In the genomic region with DNA sequence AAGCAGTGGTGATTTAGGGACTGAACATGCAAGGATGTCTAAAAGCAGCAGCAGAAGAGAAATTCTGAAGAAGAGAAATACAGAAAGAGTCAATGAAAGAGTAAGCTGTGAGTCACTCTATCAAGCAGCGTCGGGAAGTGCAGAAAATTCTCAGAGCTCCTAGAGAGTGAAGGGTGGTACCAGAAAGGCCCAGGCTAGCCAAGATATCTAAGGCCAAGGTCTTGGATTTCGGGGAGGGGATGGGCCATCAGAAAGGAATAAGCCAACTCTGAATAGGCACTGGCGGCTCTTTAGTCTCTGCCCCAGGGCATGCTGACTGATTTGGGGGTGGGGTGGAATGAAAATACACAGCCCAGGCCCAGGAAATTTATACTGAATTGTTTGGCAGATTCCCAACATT, we compare ENCODE assay signal across 12 cellular contexts.
A peak's percentile ranks its signal among the peaks of the same experiment; 100 is the strongest.
DNase-seq lines count a peak whose midpoint lies in the region; ATAC-seq and TF ChIP-seq lines count a peak whose summit lies in the region.
"Had no signal": no experiment of that assay in that cellular context is flagged by ENCODE, and none has a peak within 500 bp of the region (broad histone marks: within the 10 kb centered on the region; RNA-seq: fewer than 3 reads in every experiment).

No MANE protein-coding gene starts in this region.

- DNase-seq in SK-N-SH (no peak), RPMI7951 (ENCODE audit: low read depth) (peak; percentile 19), fibroblast of the aortic adventitia (ENCODE audit: low read depth) (peak; percentile 32), aorta (no peak)
- DNase-seq in NK-92 treated with Interleukin-12 subunit alpha and Interleukin-12 subunit beta, amount 100 ng/mL, for 24 hours (lab: John Stamatoyannopoulos, UW): no peak
- no peak for DNase-seq in activated naive CD8-positive, alpha-beta T cell treated with anti-CD3 and anti-CD28 coated beads, Interleukin-2, amount 50 U/mL, for 24 hours
- DNase-seq: activated gamma-delta T cell; Calu3; left ventricle myocardium inferior; naive thymus-derived CD4-positive, alpha-beta T cell had no signal

- no peaks in the 10 kb centered on the region for H3K4me1 Mint-ChIP-seq in activated naive CD8-positive, alpha-beta T cell treated with anti-CD3 and anti-CD28 coated beads, Interleukin-2, amount 50 U/mL, for 24 hours

- H2AFZ ChIP-seq in SK-N-SH (ENCODE audit: low read depth): no peak overlapping the region

- no peak for TF ChIP-seq EP300 in SK-N-SH (IDR thresholded peaks at IDR 0.05; ENCODE audit: borderline replicate concordance in 1 of 2, low read depth in 1 of 2, low read length in 1 of 2)

- H3K9me3 Mint-ChIP-seq in activated naive CD8-positive, alpha-beta T cell treated with anti-CD3 and anti-CD28 coated beads, Interleukin-2, amount 50 U/mL, for 24 hours: no peaks in the 10 kb centered on the region
- H3K9me3 Mint-ChIP-seq: naive thymus-derived CD4-positive, alpha-beta T cell had no signal

- WGBS in SK-N-SH (ENCODE audit: low lambda C conversion rate): 62% methylated on average over 4 of the region's 4 CpGs
- 11 to 15% methylated on average over 4 of the region's 4 CpGs for WGBS in aorta, 2 donors

- peaks cover 4% of the 10 kb centered on the region for H3K27me3 Mint-ChIP-seq in activated naive CD8-positive, alpha-beta T cell treated with anti-CD3 and anti-CD28 coated beads, Interleukin-2, amount 50 U/mL, for 24 hours

- H3K4me3 Mint-ChIP-seq in activated naive CD8-positive, alpha-beta T cell treated with anti-CD3 and anti-CD28 coated beads, Interleukin-2, amount 50 U/mL, for 24 hours: no peak overlapping the region
- H3K4me3 Mint-ChIP-seq: naive thymus-derived CD4-positive, alpha-beta T cell had no signal

- H3K4me2 ChIP-seq in SK-N-SH: no peak overlapping the region

- H3K4me3 ChIP-seq in SK-N-SH (ENCODE audit: low read depth in 2 of 2, low read length in 1 of 2) (no peak overlapping the region), fibroblast of the aortic adventitia (ENCODE audit: low read depth, low read length) (no peak overlapping the region), aorta (ENCODE audit: low read length in 2 of 2) (no peak overlapping the region)
- H3K4me3 ChIP-seq: left ventricle myocardium inferior had no signal

- H3K9ac ChIP-seq in SK-N-SH: no peak overlapping the region

- ATAC-seq in SK-N-SH treated with all-trans-retinoic acid at 6 μM for 48 hours: peak; percentile 60
- ATAC-seq in aorta (ENCODE audit: low FRiP score): peak; percentile 29
- ATAC-seq in HG02759 (IDR thresholded peaks at IDR 0.05; ENCODE audit: unreplicated experiment): no peak
- no peak for ATAC-seq in activated naive CD8-positive, alpha-beta T cell treated with anti-CD3 and anti-CD28 coated beads, Interleukin-2, amount 50 U/mL, for 24 hours
- ATAC-seq: naive thymus-derived CD4-positive, alpha-beta T cell had no signal

- no peak for TF ChIP-seq RAD21 in SK-N-SH (IDR thresholded peaks at IDR 0.05; ENCODE audit: low read length)

- H3F3A ChIP-seq in SK-N-SH (replicated peaks; ENCODE audit: insufficient read depth): no peaks in the 10 kb centered on the region

- no peaks in the 10 kb centered on the region for H3K9me3 ChIP-seq in SK-N-SH
- no peaks in the 10 kb centered on the region for H3K9me3 ChIP-seq in aorta (ENCODE audit: control insufficient read depth, low read length)

- H4K20me1 ChIP-seq in SK-N-SH (ENCODE audit: insufficient read depth): no peaks in the 10 kb centered on the region

- no peak overlapping the region for H3K27ac Mint-ChIP-seq in activated naive CD8-positive, alpha-beta T cell treated with anti-CD3 and anti-CD28 coated beads, Interleukin-2, amount 50 U/mL, for 24 hours
- H3K27ac Mint-ChIP-seq: naive thymus-derived CD4-positive, alpha-beta T cell had no signal

- no peaks in the 10 kb centered on the region for H3K9me2 ChIP-seq in SK-N-SH

- no peak for TF ChIP-seq CTCF in SK-N-SH (IDR thresholded peaks at IDR 0.05)
- no peak for TF ChIP-seq CTCF in fibroblast of the aortic adventitia (IDR thresholded peaks at IDR 0.05; ENCODE audit: insufficient read depth, low read length)

- H3K79me2 ChIP-seq in SK-N-SH (ENCODE audit: insufficient read depth): no peaks in the 10 kb centered on the region

- no peaks in the 10 kb centered on the region for H3K36me3 Mint-ChIP-seq in activated naive CD8-positive, alpha-beta T cell treated with anti-CD3 and anti-CD28 coated beads, Interleukin-2, amount 50 U/mL, for 24 hours (ENCODE audit: low read depth)
- H3K36me3 Mint-ChIP-seq: naive thymus-derived CD4-positive, alpha-beta T cell had no signal

- CTCF ChIA-PET in SK-N-SH (lab: Yijun Ruan, JAX): no interaction called here

- POLR2A ChIA-PET in SK-N-SH (lab: Yijun Ruan, JAX): interaction anchor here (2.2 kb wide), 1 partner anchor 119 kb away, joined by 8 read pairs; no protein-coding TSS in a partner anchor

- H3K4me1 ChIP-seq in SK-N-SH (ENCODE audit: control insufficient read depth in 1 of 2, insufficient read depth in 2 of 2, low read depth in 1 of 2, low read length in 1 of 2): peaks cover 0 to 11% of the 10 kb centered on the region in 2 experiments; a peak in 3 of 4 replicates
- no peaks in the 10 kb centered on the region for H3K4me1 ChIP-seq in aorta (ENCODE audit: control insufficient read depth in 1 of 2, insufficient read depth in 2 of 2, low read length in 2 of 2)
- H3K4me1 ChIP-seq: left ventricle myocardium inferior had no signal

- H3K27me3 ChIP-seq in SK-N-SH (ENCODE audit: insufficient read depth) (no peaks in the 10 kb centered on the region), aorta (ENCODE audit: control insufficient read depth in 1 of 2, insufficient read depth in 2 of 2, low read length in 1 of 2) (no peaks in the 10 kb centered on the region)

- H3K36me3 ChIP-seq in SK-N-SH (replicated peaks in 1 of 2; ENCODE audit: control insufficient read depth in 1 of 2, insufficient read depth in 2 of 2, low read length in 1 of 2): no peaks in the 10 kb centered on the region
- H3K36me3 ChIP-seq in aorta (ENCODE audit: control insufficient read depth in 1 of 2, insufficient read depth in 2 of 2, low read length in 1 of 2): no peaks in the 10 kb centered on the region
- H3K36me3 ChIP-seq: left ventricle myocardium inferior had no signal

- intact Hi-C loops in aorta (cut with DNase I): no loop called here

- peak overlapping the region in 1 of 2 experiments; percentile 77; a peak in 2 of 4 replicates for H3K27ac ChIP-seq in SK-N-SH (ENCODE audit: low read depth in 2 of 2, low read length in 1 of 2)
- H3K27ac ChIP-seq in aorta (ENCODE audit: low read depth in 1 of 2, low read length in 2 of 2): no peak overlapping the region
- H3K27ac ChIP-seq: left ventricle myocardium inferior had no signal

TF ChIP-seq in SK-N-SH treated with all-trans-retinoic acid at 6 μM for 48 hours, 23 proteins besides CTCF, POLR2A, EP300 and RAD21 (continues in another document):
- TF ChIP-seq, protein P1, sequence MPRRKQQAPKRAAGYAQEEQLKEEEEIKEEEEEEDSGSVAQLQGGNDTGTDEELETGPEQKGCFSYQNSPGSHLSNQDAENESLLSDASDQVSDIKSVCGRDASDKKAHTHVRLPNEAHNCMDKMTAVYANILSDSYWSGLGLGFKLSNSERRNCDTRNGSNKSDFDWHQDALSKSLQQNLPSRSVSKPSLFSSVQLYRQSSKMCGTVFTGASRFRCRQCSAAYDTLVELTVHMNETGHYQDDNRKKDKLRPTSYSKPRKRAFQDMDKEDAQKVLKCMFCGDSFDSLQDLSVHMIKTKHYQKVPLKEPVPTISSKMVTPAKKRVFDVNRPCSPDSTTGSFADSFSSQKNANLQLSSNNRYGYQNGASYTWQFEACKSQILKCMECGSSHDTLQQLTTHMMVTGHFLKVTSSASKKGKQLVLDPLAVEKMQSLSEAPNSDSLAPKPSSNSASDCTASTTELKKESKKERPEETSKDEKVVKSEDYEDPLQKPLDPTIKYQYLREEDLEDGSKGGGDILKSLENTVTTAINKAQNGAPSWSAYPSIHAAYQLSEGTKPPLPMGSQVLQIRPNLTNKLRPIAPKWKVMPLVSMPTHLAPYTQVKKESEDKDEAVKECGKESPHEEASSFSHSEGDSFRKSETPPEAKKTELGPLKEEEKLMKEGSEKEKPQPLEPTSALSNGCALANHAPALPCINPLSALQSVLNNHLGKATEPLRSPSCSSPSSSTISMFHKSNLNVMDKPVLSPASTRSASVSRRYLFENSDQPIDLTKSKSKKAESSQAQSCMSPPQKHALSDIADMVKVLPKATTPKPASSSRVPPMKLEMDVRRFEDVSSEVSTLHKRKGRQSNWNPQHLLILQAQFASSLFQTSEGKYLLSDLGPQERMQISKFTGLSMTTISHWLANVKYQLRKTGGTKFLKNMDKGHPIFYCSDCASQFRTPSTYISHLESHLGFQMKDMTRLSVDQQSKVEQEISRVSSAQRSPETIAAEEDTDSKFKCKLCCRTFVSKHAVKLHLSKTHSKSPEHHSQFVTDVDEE (CRISPR knock-in tag; IDR thresholded peaks at IDR 0.05): no peak
- no peak for TF ChIP-seq ISL1 (CRISPR knock-in tag; IDR thresholded peaks at IDR 0.05)
- no peak for TF ChIP-seq TCF4 (CRISPR knock-in tag; IDR thresholded peaks at IDR 0.05; ENCODE audit: borderline replicate concordance)
- no peak for TF ChIP-seq TOX (CRISPR knock-in tag; IDR thresholded peaks at IDR 0.05; ENCODE audit: borderline replicate concordance)

TF ChIP-seq in SK-N-SH, 30 proteins besides CTCF, POLR2A, EP300 and RAD21:
- TF ChIP-seq TCF12 (IDR thresholded peaks at IDR 0.05) (no peak), NFIC (IDR thresholded peaks at IDR 0.05; ENCODE audit: borderline replicate concordance) (no peak), MEF2A (IDR thresholded peaks at IDR 0.05; ENCODE audit: borderline replicate concordance, low read depth) (no peak), GABPA (IDR thresholded peaks at IDR 0.05; ENCODE audit: low read depth) (no peak), TAF1 (IDR thresholded peaks at IDR 0.05; ENCODE audit: borderline replicate concordance, low read depth, low read length) (no peak), RFX5 (IDR thresholded peaks at IDR 0.05; ENCODE audit: low read length) (no peak), NRF1 (IDR thresholded peaks at IDR 0.05; ENCODE audit: low read depth, low read length) (no peak)
- TF ChIP-seq, protein P2, sequence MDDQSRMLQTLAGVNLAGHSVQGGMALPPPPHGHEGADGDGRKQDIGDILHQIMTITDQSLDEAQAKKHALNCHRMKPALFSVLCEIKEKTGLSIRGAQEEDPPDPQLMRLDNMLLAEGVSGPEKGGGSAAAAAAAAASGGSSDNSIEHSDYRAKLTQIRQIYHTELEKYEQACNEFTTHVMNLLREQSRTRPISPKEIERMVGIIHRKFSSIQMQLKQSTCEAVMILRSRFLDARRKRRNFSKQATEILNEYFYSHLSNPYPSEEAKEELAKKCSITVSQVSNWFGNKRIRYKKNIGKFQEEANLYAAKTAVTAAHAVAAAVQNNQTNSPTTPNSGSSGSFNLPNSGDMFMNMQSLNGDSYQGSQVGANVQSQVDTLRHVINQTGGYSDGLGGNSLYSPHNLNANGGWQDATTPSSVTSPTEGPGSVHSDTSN (IDR thresholded peaks at IDR 0.05): no peak

Comparison
In these comparisons a context has a peak if more than half of its experiments do, and no peak if none do; other contexts are left out.
1. ATAC-seq: peak in SK-N-SH treated with all-trans-retinoic acid at 6 μM for 48 hours (single experiment) and aorta (single experiment); none in HG02759 (single experiment) and activated naive CD8-positive, alpha-beta T cell treated with anti-CD3 and anti-CD28 coated beads, Interleukin-2, amount 50 U/mL, for 24 hours (single experiment).
2. DNase-seq: peak in RPMI7951 (single experiment) and fibroblast of the aortic adventitia (single experiment); none in SK-N-SH (single experiment), aorta (0 of 2), NK-92 treated with Interleukin-12 subunit alpha and Interleukin-12 subunit beta, amount 100 ng/mL, for 24 hours (single experiment) and activated naive CD8-positive, alpha-beta T cell treated with anti-CD3 and anti-CD28 coated beads, Interleukin-2, amount 50 U/mL, for 24 hours (single experiment).